ENCODE assay signal across 13 cellular contexts in genomic region chr1:31572323-31573104, GRCh38. TPM values are rescaled to one million over a fixed set of nuclear protein-coding genes. Genes with fewer than 3 reads are reported as not detected.
A peak's percentile ranks its signal among the peaks of the same experiment; 100 is the strongest.
DNase-seq lines count a peak whose midpoint lies in the region; ATAC-seq and TF ChIP-seq lines count a peak whose summit lies in the region.
"Had no signal": no experiment of that assay in that cellular context is flagged by ENCODE, and none has a peak within 500 bp of the region (broad histone marks: within the 10 kb centered on the region; RNA-seq: fewer than 3 reads in every experiment).

No MANE protein-coding gene starts in this region.

- ATAC-seq in WTC11 (no peak), foreskin keratinocyte (no peak), sciatic nerve (no peak), GM18519 (IDR thresholded peaks at IDR 0.05; ENCODE audit: low FRiP score, unreplicated experiment) (no peak)

- H3K4me3 ChIP-seq in BLaER1 treated with 17β-estradiol and CSF1 and Interleukin-3, amounts not matched to agents 10 nM and 100 nM, result no peak overlapping the region
- H3K4me3 ChIP-seq in MM.1S (ENCODE audit: low read length), result no peak overlapping the region

- no peaks in the 10 kb centered on the region for H3K36me3 Mint-ChIP-seq in WTC11

- H2AFZ ChIP-seq in MM.1S (ENCODE audit: low read length), result no peak overlapping the region

- no peaks in the 10 kb centered on the region for H3K9me2 ChIP-seq in MM.1S (replicated peaks; ENCODE audit: insufficient read depth, low read length)

- H3K9me3 ChIP-seq in BLaER1 treated with 17β-estradiol and CSF1 and Interleukin-3, amounts not matched to agents 10 nM and 100 nM (replicated peaks in 1 of 11), result no peaks in the 10 kb centered on the region
- H3K9me3 ChIP-seq in MM.1S (replicated peaks; ENCODE audit: insufficient read depth, low read length), result no peaks in the 10 kb centered on the region

- no peaks in the 10 kb centered on the region for H3K36me3 ChIP-seq in BLaER1 treated with 17β-estradiol and CSF1 and Interleukin-3, amounts not matched to agents 10 nM and 100 nM
- H3K36me3 ChIP-seq in MM.1S (replicated peaks; ENCODE audit: insufficient read depth, low read length), result no peaks in the 10 kb centered on the region

- H3F3A ChIP-seq in MM.1S (ENCODE audit: insufficient read depth, low read length), result no peaks in the 10 kb centered on the region

- peak overlapping the region in 7 of 11 experiments; percentile 2 to 98 (median 60); a peak in 10 of 22 replicates for H3K4me2 ChIP-seq in BLaER1 treated with 17β-estradiol and CSF1 and Interleukin-3, amounts not matched to agents 10 nM and 100 nM
- H3K4me2 ChIP-seq in MM.1S (ENCODE audit: low read depth, low read length), result no peak overlapping the region

- intact Hi-C loops in sciatic nerve (cut with DNase I), result no loop called here

- peaks cover 56 to 81% (median 73%) of the 10 kb centered on the region in 10 experiments for H3K4me1 ChIP-seq in BLaER1 treated with 17β-estradiol and CSF1 and Interleukin-3, amounts not matched to agents 10 nM and 100 nM
- peaks cover 37% of the 10 kb centered on the region for H3K4me1 ChIP-seq in foreskin keratinocyte
- no peaks in the 10 kb centered on the region for H3K4me1 ChIP-seq in MM.1S (ENCODE audit: low read length)

- no peak overlapping the region for H3K27ac Mint-ChIP-seq in WTC11

- DNase-seq in WTC11 (ENCODE audit: low spot score) (no peak), foreskin keratinocyte (peak; percentile 75 to 82), sciatic nerve (ENCODE audit: low spot score) (peak; percentile 35), T1000 (lab: John Stamatoyannopoulos, UW) (no peak), NCI-H128 (lab: John Stamatoyannopoulos, UW; ENCODE audit: unreplicated experiment) (no peak), MM.1S (no peak)
- DNase-seq: foreskin melanocyte, mesendoderm, NCI-H146, T-helper 1 cell had no signal

- POLR2A ChIA-PET in WTC11 (lab: Charles Lee), result no interaction called here

- no peak overlapping the region for H3K4me3 Mint-ChIP-seq in WTC11

- no peaks in the 10 kb centered on the region; the same call in none of the 2 replicates for H3K27me3 Mint-ChIP-seq in WTC11 (ENCODE audit: low read depth)

- peaks cover 0 to 20% (median 0%) of the 10 kb centered on the region in 11 experiments; a peak in 1 of 22 replicates for H4K20me1 ChIP-seq in BLaER1 treated with 17β-estradiol and CSF1 and Interleukin-3, amounts not matched to agents 10 nM and 100 nM
- H4K20me1 ChIP-seq in MM.1S (ENCODE audit: insufficient read depth, low read length), result no peaks in the 10 kb centered on the region

- CTCF ChIA-PET in WTC11 (lab: Charles Lee), result interaction anchor here (1.3 to 2.4 kb wide), 4 partner anchors 15 to 178 kb away, joined by 3 to 7 read pairs (median 4); no protein-coding TSS in a partner anchor

- H3K4me1 Mint-ChIP-seq in WTC11, result peaks cover 18% of the 10 kb centered on the region

- no peaks in the 10 kb centered on the region for H3K79me2 ChIP-seq in MM.1S (ENCODE audit: low read length)

- H3K27ac ChIP-seq in BLaER1 treated with 17β-estradiol and CSF1 and Interleukin-3, amounts not matched to agents 10 nM and 100 nM, result 0 out of 22 replicates have a peak overlapping the region, but pooled peaks of 3 of the 11 experiments have one; percentile 10 to 15 (median 15)
- H3K27ac ChIP-seq in foreskin keratinocyte, result no peak overlapping the region
- H3K27ac ChIP-seq in MM.1S (ENCODE audit: low read length), result no peak overlapping the region

- peaks cover 0 to 14% (median 0%) of the 10 kb centered on the region in 11 experiments; a peak in 3 of 22 replicates for H3K27me3 ChIP-seq in BLaER1 treated with 17β-estradiol and CSF1 and Interleukin-3, amounts not matched to agents 10 nM and 100 nM
- H3K27me3 ChIP-seq in foreskin keratinocyte (no peaks in the 10 kb centered on the region), MM.1S (replicated peaks; ENCODE audit: insufficient read depth, low read length) (peaks cover 1% of the 10 kb centered on the region)

- TF ChIP-seq CTCF in WTC11 (IDR thresholded peaks at IDR 0.05) (no peak), foreskin keratinocyte (conservative IDR thresholded peaks at IDR 0.05) (peak; percentile 45), MM.1S (IDR thresholded peaks at IDR 0.05; ENCODE audit: low read length) (no peak)

- no peaks in the 10 kb centered on the region for H3K9me3 Mint-ChIP-seq in WTC11

- no peak overlapping the region for H3K9ac ChIP-seq in BLaER1 treated with 17β-estradiol and CSF1 and Interleukin-3, amounts not matched to agents 10 nM and 100 nM
- no peak overlapping the region for H3K9ac ChIP-seq in MM.1S (ENCODE audit: low read length)

TF ChIP-seq in WTC11, 78 proteins besides CTCF, POLR2A, EP300 and RAD21:
- peak; percentile 90 for TF ChIP-seq GABPB1 (CRISPR knock-in tag; IDR thresholded peaks at IDR 0.05)
- TF ChIP-seq IRF2 (CRISPR knock-in tag; IDR thresholded peaks at IDR 0.05; ENCODE audit: borderline replicate concordance, low read depth), result no peak

RNA-seq across cellular contexts. Expression of gene TINAGL1, which starts 3.8 kb away (rescaled TPM):
- total RNA-seq in WTC11 (2021) (7.2 to 8.4 TPM (median 8.4 TPM) in 3 replicates), foreskin keratinocyte (167 and 194 TPM in 2 replicates), sciatic nerve (91.9 TPM)
- polyA plus RNA-seq in foreskin keratinocyte, result 153 and 177 TPM in 2 replicates

RNA-seq across cellular contexts. Expression of gene HCRTR1, which starts 45.0 kb away (rescaled TPM):
- total RNA-seq in WTC11 (2021), result 0.13 to 0.23 TPM (median 0.14 TPM) in 3 replicates
- not detected in 2 replicates for total RNA-seq in foreskin keratinocyte
- polyA plus RNA-seq in foreskin keratinocyte, result not detected in 2 replicates
- total RNA-seq in sciatic nerve, result 0.31 TPM
- total RNA-seq: astrocyte had no signal

Comparison
In these comparisons a context has a peak if more than half of its experiments do, and no peak if none do; other contexts are left out.
1. DNase-seq: peak in foreskin keratinocyte (2 of 2) and sciatic nerve (single experiment); none in WTC11 (single experiment), T1000 (single experiment), NCI-H128 (single experiment) and MM.1S (single experiment).